10 cellular contexts compared by ENCODE assay signal in the genomic region with DNA sequence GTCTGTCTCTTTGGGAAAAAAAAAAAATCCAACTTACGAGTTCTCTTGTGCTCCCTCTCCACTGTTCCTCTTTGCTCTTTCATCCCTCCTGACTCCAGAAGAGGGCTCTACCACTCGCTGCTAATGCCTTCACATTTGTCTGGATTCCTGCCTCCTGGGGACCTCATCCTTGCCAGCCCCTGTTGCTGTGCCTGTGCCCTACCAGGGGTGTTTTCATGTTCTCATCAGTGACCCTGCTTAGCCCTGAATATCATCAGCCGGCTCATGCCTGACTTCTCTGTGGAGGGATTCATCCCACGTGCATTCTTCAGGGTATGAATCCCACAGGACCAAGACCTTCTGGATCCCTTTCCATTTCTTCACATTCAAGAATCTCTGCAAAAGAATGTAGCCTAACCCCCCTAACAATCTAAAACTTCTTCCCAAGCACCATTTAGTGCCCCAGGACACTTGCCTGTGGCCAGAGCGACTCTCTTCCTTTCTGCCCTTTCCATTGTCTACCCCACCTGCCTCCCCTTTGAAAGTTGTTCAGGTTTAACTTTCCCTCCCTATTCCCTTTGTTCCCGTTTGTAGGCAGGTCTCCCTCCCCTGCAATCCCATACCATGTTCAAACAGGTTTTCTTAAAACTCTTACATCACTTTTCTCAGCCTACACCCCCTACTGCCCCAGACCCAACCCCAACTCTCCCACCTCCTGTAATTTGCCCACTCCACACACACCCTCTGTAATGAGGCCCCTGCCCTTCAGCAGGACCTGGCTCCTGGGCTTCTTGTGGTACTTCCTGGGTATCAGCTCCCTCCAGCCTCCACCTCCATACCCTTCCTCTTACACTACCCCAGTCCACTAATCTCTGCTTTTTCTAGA. TPM values are rescaled to one million over a fixed set of nuclear protein-coding genes. Genes with fewer than 3 reads are reported as not detected.
DNase-seq lines count a peak whose midpoint lies in the region; TF ChIP-seq lines count a peak whose summit lies in the region.
"Had no signal": no experiment of that assay in that cellular context is flagged by ENCODE, and none has a peak within 500 bp of the region (broad histone marks: within the 10 kb centered on the region; RNA-seq: fewer than 3 reads in every experiment).

No MANE protein-coding gene starts in this region.

- peaks cover 11% of the 10 kb centered on the region for H3K79me1 ChIP-seq in trophoblast cell (ENCODE audit: low read length)

- no peak overlapping the region for H3K23ac ChIP-seq in trophoblast cell (ENCODE audit: low read length)

- no peak overlapping the region for H4K12ac ChIP-seq in trophoblast cell (ENCODE audit: low read depth, low read length)

- H3K4me3 Mint-ChIP-seq in Caco-2 (ENCODE audit: unreplicated experiment), result no peak overlapping the region
- H3K4me3 Mint-ChIP-seq: T-helper 1 cell treated with Interleukin-12 subunit alpha and Interleukin-12 subunit beta and Interleukin-4 antibody, amounts not matched to agents 30 μg/mL and 1 μg/mL, for 36 hours had no signal

- no peak overlapping the region for H3K4me2 ChIP-seq in trophoblast cell (ENCODE audit: low read length)

- H3K9me3 Mint-ChIP-seq in Caco-2 (ENCODE audit: unreplicated experiment), result no peaks in the 10 kb centered on the region
- H3K9me3 Mint-ChIP-seq: T-helper 1 cell treated with Interleukin-12 subunit alpha and Interleukin-12 subunit beta and Interleukin-4 antibody, amounts not matched to agents 30 μg/mL and 1 μg/mL, for 36 hours had no signal

- peak overlapping the region; percentile 69 for H2BK5ac ChIP-seq in trophoblast cell (ENCODE audit: low read depth, low read length, poor library complexity)

- peak overlapping the region; percentile 63 for H3K14ac ChIP-seq in trophoblast cell (ENCODE audit: low read length)

- H2AK5ac ChIP-seq in trophoblast cell (ENCODE audit: low read length), result peak overlapping the region; percentile 82

- H3K4me1 Mint-ChIP-seq in Caco-2 (ENCODE audit: low read depth, unreplicated experiment), result peaks cover 24% of the 10 kb centered on the region

- CTCF ChIA-PET in Caco-2 (lab: Charles Lee), result no interaction called here

- intact Hi-C loops in Caco-2 (cut with micrococcal nuclease; ENCODE audit: unreplicated experiment), result no loop called here

- peak overlapping the region; percentile 70 for H3K4ac ChIP-seq in trophoblast cell (ENCODE audit: low read depth, low read length)

- TF ChIP-seq CTCF in Caco-2 (IDR thresholded peaks at IDR 0.05; ENCODE audit: insufficient read depth in 1 of 2, low read depth in 1 of 2, low read length in 1 of 2, severe bottlenecking in 1 of 2, unreplicated experiment in 1 of 2), result no peak
- TF ChIP-seq CTCF in epithelial cell of esophagus (IDR thresholded peaks at IDR 0.05; ENCODE audit: insufficient read depth, low read depth, low read length, missing control alignments), result peak; percentile 2

- no TSS peak for BruUV-seq in Caco-2 (replicated peaks; lab: Mats Ljungman, UMichigan)

- DNase-seq in Caco-2 (no peak), NCI-H226 (peak; percentile 59), epithelial cell of esophagus (ENCODE audit: low read depth) (no peak), trophoblast cell (peak; percentile 60 to 83), DMS114 treated with DMSO at 0.1 percent for 48 hours (lab: John Stamatoyannopoulos, UW; ENCODE audit: unreplicated experiment) (no peak), NCI-H1694 (lab: John Stamatoyannopoulos, UW) (no peak), T-helper 1 cell (no peak), NCI-H526 (lab: John Stamatoyannopoulos, UW) (no peak)
- DNase-seq: dermis blood vessel endothelial cell had no signal

- peak overlapping the region; percentile 64 for H3K27ac ChIP-seq in trophoblast cell (ENCODE audit: low read depth, low read length)

- peaks cover 12% of the 10 kb centered on the region for H3K4me1 ChIP-seq in Caco-2
- H3K4me1 ChIP-seq in trophoblast cell (ENCODE audit: control insufficient read depth in 1 of 2, insufficient read depth in 2 of 2, low read length in 2 of 2), result peaks cover 17 to 24% of the 10 kb centered on the region in 2 experiments

- H2AFZ ChIP-seq in trophoblast cell (ENCODE audit: insufficient read depth, low read length, poor library complexity), result peak overlapping the region; percentile 33

- H3K36me3 ChIP-seq in Caco-2 (ENCODE audit: control insufficient read depth, insufficient read depth, low read length) (no peaks in the 10 kb centered on the region), trophoblast cell (ENCODE audit: control insufficient read depth in 1 of 2, insufficient read depth in 2 of 2, low read length in 2 of 2) (peaks cover 2 to 4% of the 10 kb centered on the region in 2 experiments)

- peak overlapping the region; percentile 84 for H4K8ac ChIP-seq in trophoblast cell (ENCODE audit: low read depth, low read length)

- H3K9me3 ChIP-seq in Caco-2 (no peaks in the 10 kb centered on the region), trophoblast cell (ENCODE audit: insufficient read depth, low read depth, low read length) (no peaks in the 10 kb centered on the region)

- peak overlapping the region; percentile 21 for H3K27ac Mint-ChIP-seq in Caco-2 (ENCODE audit: unreplicated experiment)
- H3K27ac Mint-ChIP-seq: T-helper 1 cell treated with Interleukin-12 subunit alpha and Interleukin-12 subunit beta and Interleukin-4 antibody, amounts not matched to agents 30 μg/mL and 1 μg/mL, for 36 hours had no signal

- H3K79me2 ChIP-seq in trophoblast cell (ENCODE audit: control insufficient read depth, insufficient read depth, low read length, poor library complexity), result peaks cover 26% of the 10 kb centered on the region

- WGBS in trophoblast cell (ENCODE audit: extremely low coverage, insufficient coverage, insufficient read length), result no CpG with 5 or more reads among the region's 6 CpGs

- H3K4me3 ChIP-seq in Caco-2 (ENCODE audit: low read depth, low read length) (no peak overlapping the region), epithelial cell of esophagus (ENCODE audit: low read length) (no peak overlapping the region), trophoblast cell (ENCODE audit: low read depth, low read length) (no peak overlapping the region)

- no peaks in the 10 kb centered on the region for H3K27me3 ChIP-seq in Caco-2 (replicated peaks; ENCODE audit: control insufficient read depth, insufficient read depth, low read length)
- no peaks in the 10 kb centered on the region for H3K27me3 ChIP-seq in trophoblast cell (ENCODE audit: insufficient read depth, low read length)

- no peak overlapping the region for H3K9ac ChIP-seq in trophoblast cell (ENCODE audit: low read length)

- H3K27me3 Mint-ChIP-seq in Caco-2 (ENCODE audit: insufficient read depth, unreplicated experiment), result no peaks in the 10 kb centered on the region

- peak overlapping the region; percentile 69 for H4K91ac ChIP-seq in trophoblast cell (ENCODE audit: low read depth, low read length)

- POLR2A ChIA-PET in Caco-2 (lab: Charles Lee), result no interaction called here

- H3K36me3 Mint-ChIP-seq in Caco-2 (ENCODE audit: insufficient read depth, unreplicated experiment), result peaks cover 16% of the 10 kb centered on the region

- peak overlapping the region; percentile 85 for H3K18ac ChIP-seq in trophoblast cell (ENCODE audit: low read length)

- H2BK120ac ChIP-seq in trophoblast cell (ENCODE audit: insufficient read depth, low read length, poor library complexity), result peak overlapping the region; percentile 39

- peak overlapping the region; percentile 51 for H2BK12ac ChIP-seq in trophoblast cell (ENCODE audit: low read length)

RNA-seq across cellular contexts. Expression of a gene that starts 50.2 kb away (rescaled TPM):
- total RNA-seq in Caco-2 (2022), result 48.6 and 51.1 TPM in 2 replicates
- 45.6 and 46.8 TPM in 2 replicates for polyA plus RNA-seq in trophoblast cell (2013)

Comparison
In these comparisons a context has a peak if more than half of its experiments do, and no peak if none do; other contexts are left out.
1. DNase-seq: peak in NCI-H226 (single experiment) and trophoblast cell (2 of 2); none in Caco-2 (0 of 2), epithelial cell of esophagus (single experiment), DMS114 treated with DMSO at 0.1 percent for 48 hours (single experiment), NCI-H1694 (single experiment), T-helper 1 cell (0 of 5) and NCI-H526 (0 of 2).